ENCODE assay signal across 20 cellular contexts in genomic region chr11:114916406-114916805, GRCh38.
DNase-seq lines count a peak whose midpoint lies in the region; ATAC-seq and TF ChIP-seq lines count a peak whose summit lies in the region.
"Had no signal": no experiment of that assay in that cellular context is flagged by ENCODE, and none has a peak within 500 bp of the region (broad histone marks: within the 10 kb centered on the region; RNA-seq: fewer than 3 reads in every experiment).

No MANE protein-coding gene starts in this region.

- no peaks in the 10 kb centered on the region for H4K20me1 ChIP-seq in Karpas-422 (ENCODE audit: insufficient read depth, low read depth, low read length)
- H4K20me1 ChIP-seq: BLaER1 treated with 17β-estradiol and CSF1 and Interleukin-3, amounts not matched to agents 10 nM and 100 nM had no signal

- peak overlapping the region; percentile 9; the same call in 1 of the 2 replicates for H3K9ac ChIP-seq in Karpas-422 (ENCODE audit: low read length)
- H3K9ac ChIP-seq: BLaER1 treated with 17β-estradiol and CSF1 and Interleukin-3, amounts not matched to agents 10 nM and 100 nM had no signal

- no peak overlapping the region for H2AFZ ChIP-seq in Karpas-422 (ENCODE audit: low read length)

- peak; percentile 47 for DNase-seq in BE2C
- peak; percentile 30 for DNase-seq in DMS79 (lab: John Stamatoyannopoulos, UW)
- DNase-seq in Karpas-422: no peak
- no peak for DNase-seq in DMS153 treated with DMSO at 0.1 percent for 48 hours (lab: John Stamatoyannopoulos, UW; ENCODE audit: unreplicated experiment)
- no peak for DNase-seq in activated CD4-positive, alpha-beta T cell treated with anti-CD3 and anti-CD28 coated beads for 1 hour
- no peak for DNase-seq in breast epithelium (ENCODE audit: low spot score in 2 of 2)
- DNase-seq: 8988T; ACHN; CD4-positive, alpha-beta T cell; CD8-positive, alpha-beta T cell; COR-L47; DMS 273 treated with DMSO at 0.1 percent for 48 hours; DMS53; DND-41; EL; GDM1 had no signal

- TF ChIP-seq CTCF in BE2C (IDR thresholded peaks at IDR 0.05; ENCODE audit: low read depth, low read length) (no peak), breast epithelium (IDR thresholded peaks at IDR 0.05) (no peak)

- H3K4me3 ChIP-seq in BE2C (ENCODE audit: low read depth, low read length): no peak overlapping the region
- H3K4me3 ChIP-seq in Karpas-422 (ENCODE audit: low read length): no peak overlapping the region; the same call in 1 of the 2 replicates
- no peak overlapping the region for H3K4me3 ChIP-seq in breast epithelium
- H3K4me3 ChIP-seq: BLaER1 treated with 17β-estradiol and CSF1 and Interleukin-3, amounts not matched to agents 10 nM and 100 nM; GM12878 had no signal

- no peaks in the 10 kb centered on the region; the same call in none of the 2 replicates for H3K27me3 ChIP-seq in BE2C
- H3K27me3 ChIP-seq in Karpas-422 (ENCODE audit: low read length): no peaks in the 10 kb centered on the region
- no peaks in the 10 kb centered on the region for H3K27me3 ChIP-seq in breast epithelium
- H3K27me3 ChIP-seq: BLaER1 treated with 17β-estradiol and CSF1 and Interleukin-3, amounts not matched to agents 10 nM and 100 nM had no signal

- peak overlapping the region; percentile 40 for H3K4me2 ChIP-seq in Karpas-422 (ENCODE audit: low read depth, low read length, poor library complexity, severe bottlenecking)
- H3K4me2 ChIP-seq: BLaER1 treated with 17β-estradiol and CSF1 and Interleukin-3, amounts not matched to agents 10 nM and 100 nM had no signal

- H3K36me3 ChIP-seq in BE2C (no peaks in the 10 kb centered on the region), Karpas-422 (ENCODE audit: insufficient read depth, low read length) (no peaks in the 10 kb centered on the region), breast epithelium (no peaks in the 10 kb centered on the region)
- H3K36me3 ChIP-seq: BLaER1 treated with 17β-estradiol and CSF1 and Interleukin-3, amounts not matched to agents 10 nM and 100 nM had no signal

- no peak for TF ChIP-seq POLR2A in breast epithelium (IDR thresholded peaks at IDR 0.05)

- H3K27ac ChIP-seq in Karpas-422 (ENCODE audit: low read length): no peak overlapping the region
- no peak overlapping the region for H3K27ac ChIP-seq in breast epithelium
- H3K27ac ChIP-seq: BLaER1 treated with 17β-estradiol and CSF1 and Interleukin-3, amounts not matched to agents 10 nM and 100 nM; C4-2B had no signal

- H3K79me2 ChIP-seq in Karpas-422 (ENCODE audit: low read length): no peaks in the 10 kb centered on the region

- peaks cover 8% of the 10 kb centered on the region for H3K4me1 ChIP-seq in BE2C
- peaks cover 53% of the 10 kb centered on the region for H3K4me1 ChIP-seq in Karpas-422 (ENCODE audit: low read length)
- no peaks in the 10 kb centered on the region for H3K4me1 ChIP-seq in breast epithelium
- H3K4me1 ChIP-seq: BLaER1 treated with 17β-estradiol and CSF1 and Interleukin-3, amounts not matched to agents 10 nM and 100 nM had no signal

- intact Hi-C loops in breast epithelium (cut with DNase I; ENCODE audit: low total_unique reads): no loop called here

- ATAC-seq in SK-N-SH treated with all-trans-retinoic acid at 6 μM for 48 hours: no peak
- ATAC-seq: CD8-positive, alpha-beta T cell; GM12878 had no signal

- no peaks in the 10 kb centered on the region for H3K9me3 ChIP-seq in BE2C
- H3K9me3 ChIP-seq in Karpas-422 (ENCODE audit: low read length): no peaks in the 10 kb centered on the region
- no peaks in the 10 kb centered on the region for H3K9me3 ChIP-seq in breast epithelium
- H3K9me3 ChIP-seq: BLaER1 treated with 17β-estradiol and CSF1 and Interleukin-3, amounts not matched to agents 10 nM and 100 nM had no signal

- no peaks in the 10 kb centered on the region for H3K9me2 ChIP-seq in Karpas-422 (replicated peaks; ENCODE audit: insufficient read depth, low read length)

TF ChIP-seq in SK-N-SH treated with all-trans-retinoic acid at 6 μM for 48 hours, 23 proteins besides CTCF, POLR2A, EP300 and RAD21:
- TF ChIP-seq, protein P1, sequence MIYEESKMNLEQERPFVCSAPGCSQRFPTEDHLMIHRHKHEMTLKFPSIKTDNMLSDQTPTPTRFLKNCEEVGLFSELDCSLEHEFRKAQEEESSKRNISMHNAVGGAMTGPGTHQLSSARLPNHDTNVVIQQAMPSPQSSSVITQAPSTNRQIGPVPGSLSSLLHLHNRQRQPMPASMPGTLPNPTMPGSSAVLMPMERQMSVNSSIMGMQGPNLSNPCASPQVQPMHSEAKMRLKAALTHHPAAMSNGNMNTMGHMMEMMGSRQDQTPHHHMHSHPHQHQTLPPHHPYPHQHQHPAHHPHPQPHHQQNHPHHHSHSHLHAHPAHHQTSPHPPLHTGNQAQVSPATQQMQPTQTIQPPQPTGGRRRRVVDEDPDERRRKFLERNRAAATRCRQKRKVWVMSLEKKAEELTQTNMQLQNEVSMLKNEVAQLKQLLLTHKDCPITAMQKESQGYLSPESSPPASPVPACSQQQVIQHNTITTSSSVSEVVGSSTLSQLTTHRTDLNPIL (CRISPR knock-in tag; IDR thresholded peaks at IDR 0.05; ENCODE audit: low read depth): no peak
- TF ChIP-seq TCF4 (CRISPR knock-in tag; IDR thresholded peaks at IDR 0.05; ENCODE audit: borderline replicate concordance) (peak; percentile 63; the same call in 1 of the 2 replicates), OSR1 (CRISPR knock-in tag; IDR thresholded peaks at IDR 0.05) (no peak), ISL1 (CRISPR knock-in tag; IDR thresholded peaks at IDR 0.05) (peak; percentile 67), ZFP30 (CRISPR knock-in tag; IDR thresholded peaks at IDR 0.05) (no peak)
- TF ChIP-seq, protein P2, sequence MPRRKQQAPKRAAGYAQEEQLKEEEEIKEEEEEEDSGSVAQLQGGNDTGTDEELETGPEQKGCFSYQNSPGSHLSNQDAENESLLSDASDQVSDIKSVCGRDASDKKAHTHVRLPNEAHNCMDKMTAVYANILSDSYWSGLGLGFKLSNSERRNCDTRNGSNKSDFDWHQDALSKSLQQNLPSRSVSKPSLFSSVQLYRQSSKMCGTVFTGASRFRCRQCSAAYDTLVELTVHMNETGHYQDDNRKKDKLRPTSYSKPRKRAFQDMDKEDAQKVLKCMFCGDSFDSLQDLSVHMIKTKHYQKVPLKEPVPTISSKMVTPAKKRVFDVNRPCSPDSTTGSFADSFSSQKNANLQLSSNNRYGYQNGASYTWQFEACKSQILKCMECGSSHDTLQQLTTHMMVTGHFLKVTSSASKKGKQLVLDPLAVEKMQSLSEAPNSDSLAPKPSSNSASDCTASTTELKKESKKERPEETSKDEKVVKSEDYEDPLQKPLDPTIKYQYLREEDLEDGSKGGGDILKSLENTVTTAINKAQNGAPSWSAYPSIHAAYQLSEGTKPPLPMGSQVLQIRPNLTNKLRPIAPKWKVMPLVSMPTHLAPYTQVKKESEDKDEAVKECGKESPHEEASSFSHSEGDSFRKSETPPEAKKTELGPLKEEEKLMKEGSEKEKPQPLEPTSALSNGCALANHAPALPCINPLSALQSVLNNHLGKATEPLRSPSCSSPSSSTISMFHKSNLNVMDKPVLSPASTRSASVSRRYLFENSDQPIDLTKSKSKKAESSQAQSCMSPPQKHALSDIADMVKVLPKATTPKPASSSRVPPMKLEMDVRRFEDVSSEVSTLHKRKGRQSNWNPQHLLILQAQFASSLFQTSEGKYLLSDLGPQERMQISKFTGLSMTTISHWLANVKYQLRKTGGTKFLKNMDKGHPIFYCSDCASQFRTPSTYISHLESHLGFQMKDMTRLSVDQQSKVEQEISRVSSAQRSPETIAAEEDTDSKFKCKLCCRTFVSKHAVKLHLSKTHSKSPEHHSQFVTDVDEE (CRISPR knock-in tag; IDR thresholded peaks at IDR 0.05): peak; percentile 72

Comparison
In these comparisons a context has a peak if more than half of its experiments do, and no peak if none do; other contexts are left out.
1. DNase-seq: peak in BE2C (single experiment) and DMS79 (single experiment); none in Karpas-422 (single experiment), DMS153 treated with DMSO at 0.1 percent for 48 hours (single experiment), activated CD4-positive, alpha-beta T cell treated with anti-CD3 and anti-CD28 coated beads for 1 hour (single experiment) and breast epithelium (0 of 2).